ENCODE assay signal across 22 cellular contexts in the genomic region with DNA sequence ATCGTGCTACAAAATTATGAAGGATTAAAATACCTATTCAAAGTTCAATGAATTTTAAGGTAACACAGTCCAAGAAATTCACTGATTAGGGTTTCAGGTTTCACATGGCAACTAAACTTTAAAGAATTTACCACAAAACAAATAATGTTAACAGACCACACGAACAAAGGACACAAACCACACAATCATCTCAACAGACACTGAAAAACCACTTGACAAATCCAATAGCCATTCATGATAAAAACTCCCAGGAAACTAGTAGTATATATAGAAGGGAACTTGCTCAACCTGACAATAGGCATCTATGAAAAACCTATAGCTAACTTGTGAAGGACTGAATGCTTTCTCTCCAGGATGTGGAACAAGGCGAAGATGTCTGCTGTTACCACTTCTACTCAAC. TPM values are rescaled to one million over a fixed set of nuclear protein-coding genes. Genes with fewer than 3 reads are reported as not detected.
DNase-seq lines count a peak whose midpoint lies in the region; ATAC-seq and TF ChIP-seq lines count a peak whose summit lies in the region.
"Had no signal": no experiment of that assay in that cellular context is flagged by ENCODE, and none has a peak within 500 bp of the region (broad histone marks: within the 10 kb centered on the region; RNA-seq: fewer than 3 reads in every experiment).

No MANE protein-coding gene starts in this region.

- peaks cover 41 to 88% of the 10 kb centered on the region in 2 experiments for H3K36me3 ChIP-seq in mesenchymal stem cell (ENCODE audit: control insufficient read depth in 1 of 2, insufficient read depth in 2 of 2, low read depth in 1 of 2, low read length in 2 of 2)

- no peaks in the 10 kb centered on the region for H3K4me1 ChIP-seq in mesenchymal stem cell (ENCODE audit: control insufficient read depth, insufficient read depth, low read depth, low read length)
- H3K4me1 ChIP-seq: lower lobe of right lung had no signal

- no peak overlapping the region for H3K4me2 ChIP-seq in mesenchymal stem cell (ENCODE audit: low read length, poor library complexity, severe bottlenecking)
- H3K4me2 ChIP-seq: PC-9 had no signal

- H2AFZ ChIP-seq in mesenchymal stem cell (ENCODE audit: low read depth, low read length) = no peak overlapping the region
- H2AFZ ChIP-seq: PC-9 had no signal

- no peaks in the 10 kb centered on the region for H3K27me3 ChIP-seq in mesenchymal stem cell (ENCODE audit: control insufficient read depth in 1 of 2, insufficient read depth in 1 of 2, low read length in 2 of 2)
- H3K27me3 ChIP-seq: brain microvascular endothelial cell had no signal

- H3K4ac ChIP-seq in mesenchymal stem cell (ENCODE audit: low read depth in 1 of 2, low read length in 2 of 2) = no peak overlapping the region

- no peak overlapping the region for H2BK120ac ChIP-seq in mesenchymal stem cell (ENCODE audit: low read depth, low read length)

- ATAC-seq in GM21528 (IDR thresholded peaks at IDR 0.05; ENCODE audit: low FRiP score, unreplicated experiment) = no peak
- ATAC-seq: esophagus mucosa; lower lobe of right lung; naive thymus-derived CD4-positive, alpha-beta T cell had no signal

- no peaks in the 10 kb centered on the region for H3K9me3 ChIP-seq in mesenchymal stem cell (ENCODE audit: control insufficient read depth, low read length)
- H3K9me3 ChIP-seq: lower lobe of right lung had no signal

- TF ChIP-seq CTCF in astrocyte of the cerebellum (IDR thresholded peaks at IDR 0.05; ENCODE audit: low read depth, low read length, missing control alignments) = no peak

- no peak overlapping the region for H4K8ac ChIP-seq in mesenchymal stem cell (ENCODE audit: low read length)

- no peak overlapping the region for H3K14ac ChIP-seq in mesenchymal stem cell (ENCODE audit: low read length in 2 of 2)

- H3K4me3 ChIP-seq in astrocyte of the cerebellum (ENCODE audit: low read depth, low read length) (no peak overlapping the region), mesenchymal stem cell (ENCODE audit: insufficient read depth in 1 of 2, low read depth in 1 of 2, low read length in 2 of 2) (no peak overlapping the region)
- H3K4me3 ChIP-seq: lower lobe of right lung, PC-9, SK-N-MC had no signal

- no peak overlapping the region for H2BK15ac ChIP-seq in mesenchymal stem cell (ENCODE audit: low read depth, poor library complexity, severe bottlenecking)

- no peak overlapping the region for H3K23ac ChIP-seq in mesenchymal stem cell (ENCODE audit: low read length in 2 of 2)

- H2BK12ac ChIP-seq in mesenchymal stem cell (ENCODE audit: low read length in 2 of 2) = no peak overlapping the region

- no peak overlapping the region for H4K91ac ChIP-seq in mesenchymal stem cell (ENCODE audit: low read length)

- 40% methylated on average over 1 of the region's 3 CpGs for WGBS in mesenchymal stem cell

- H3K79me1 ChIP-seq in mesenchymal stem cell (replicated peaks; ENCODE audit: low read length, poor library complexity, severe bottlenecking) = peaks cover 19% of the 10 kb centered on the region

- H3K18ac ChIP-seq in mesenchymal stem cell (ENCODE audit: low read depth in 1 of 2, low read length in 2 of 2) = no peak overlapping the region

- in situ Hi-C loops in astrocyte of the cerebellum (cut with HindIII; ENCODE audit: low sequenced_read_pairs) = no loop called here

- DNase-seq in EH (ENCODE audit: low read depth) = peak; percentile 45
- DNase-seq in HT1080 (ENCODE audit: low read depth) = peak; percentile 48
- peak; percentile 57 for DNase-seq in astrocyte of the cerebellum (ENCODE audit: low read depth)
- peak; percentile 40 for DNase-seq in mesenchymal stem cell
- no peak for DNase-seq in AG08395 (ENCODE audit: low spot score)
- DNase-seq in SIG-M5 (lab: John Stamatoyannopoulos, UW) = no peak
- DNase-seq: activated naive CD4-positive, alpha-beta T cell treated with Interleukin-2 at 50 U/mL for 16 hours; brain microvascular endothelial cell; Karpas-422; lower lobe of right lung; naive thymus-derived CD4-positive, alpha-beta T cell; NCI-H2227 treated with DMSO at 0.1 percent for 48 hours; NCI-H82; PC-9; posterior cingulate gyrus; small intestine; stimulated activated CD4-positive, alpha-beta T cell treated with anti-CD3 and anti-CD28 coated beads, Interleukin-4, amount 100 ng/mL, for 24 hours; T1000 had no signal

- no peak overlapping the region for H2AK5ac ChIP-seq in mesenchymal stem cell (ENCODE audit: low read length, severe bottlenecking)

- no peak overlapping the region for H3K9ac ChIP-seq in mesenchymal stem cell (ENCODE audit: low read length)

- no peak overlapping the region for H3K27ac ChIP-seq in mesenchymal stem cell (ENCODE audit: low read length, poor library complexity, severe bottlenecking)
- H3K27ac ChIP-seq: brain microvascular endothelial cell, lower lobe of right lung, PC-9, SK-N-MC had no signal

- H2BK5ac ChIP-seq in mesenchymal stem cell (ENCODE audit: low read depth, low read length, poor library complexity, severe bottlenecking) = no peak overlapping the region

RNA-seq across cellular contexts. Expression of a gene that starts 21.1 kb away (rescaled TPM):
- 26.9 and 29.1 TPM in 2 replicates for total RNA-seq in HT1080 (2014; rRNA removed; shearing (Covaris generic))
- 10.0 and 11.3 TPM in 2 replicates for polyA plus RNA-seq in HT1080 (2015; cell fraction: cytosol; rRNA removed)
- polyA plus RNA-seq in HT1080 (2015; cell fraction: nucleus; rRNA removed) = 23.3 TPM in 2 replicates
- polyA plus RNA-seq in mesenchymal stem cell (2013, experiment 1 of 2) = 2.1 TPM
- 2.2 TPM for polyA plus RNA-seq in mesenchymal stem cell (2013, experiment 2 of 2)
- total RNA-seq: lower lobe of right lung, subcutaneous adipose tissue had no signal
- polyA plus RNA-seq: naive thymus-derived CD4-positive, alpha-beta T cell had no signal

RNA-seq across cellular contexts. Expression of a gene that starts 33.5 kb away (rescaled TPM):
- 128 and 151 TPM in 2 replicates for total RNA-seq in HT1080 (2014; rRNA removed; shearing (Covaris generic))
- polyA plus RNA-seq in HT1080 (2015; cell fraction: cytosol; rRNA removed) = 128 and 155 TPM in 2 replicates
- polyA plus RNA-seq in HT1080 (2015; cell fraction: nucleus; rRNA removed) = 464 and 580 TPM in 2 replicates
- polyA plus RNA-seq in mesenchymal stem cell (2013, experiment 1 of 2) = 128 TPM
- polyA plus RNA-seq in mesenchymal stem cell (2013, experiment 2 of 2) = 128 TPM

RNA-seq across cellular contexts. Expression of a gene that starts 35.8 kb away (rescaled TPM):
- total RNA-seq in HT1080 (2014; rRNA removed; shearing (Covaris generic)) = 0.06 and 0.47 TPM in 2 replicates
- 0.17 and 0.75 TPM in 2 replicates for polyA plus RNA-seq in HT1080 (2015; cell fraction: cytosol; rRNA removed)
- polyA plus RNA-seq in HT1080 (2015; cell fraction: nucleus; rRNA removed) = 0.06 and 0.32 TPM in 2 replicates
- 3.7 TPM for polyA plus RNA-seq in mesenchymal stem cell (2013, experiment 1 of 2)
- polyA plus RNA-seq in mesenchymal stem cell (2013, experiment 2 of 2) = 3.0 TPM
- total RNA-seq: naive thymus-derived CD4-positive, alpha-beta T cell had no signal
- polyA plus RNA-seq: naive thymus-derived CD4-positive, alpha-beta T cell had no signal

Comparison
In these comparisons a context has a peak if more than half of its experiments do, and no peak if none do; other contexts are left out.
1. DNase-seq: peak in EH (single experiment), HT1080 (single experiment), astrocyte of the cerebellum (single experiment) and mesenchymal stem cell (single experiment); none in AG08395 (single experiment) and SIG-M5 (single experiment).